In the genomic region with DNA sequence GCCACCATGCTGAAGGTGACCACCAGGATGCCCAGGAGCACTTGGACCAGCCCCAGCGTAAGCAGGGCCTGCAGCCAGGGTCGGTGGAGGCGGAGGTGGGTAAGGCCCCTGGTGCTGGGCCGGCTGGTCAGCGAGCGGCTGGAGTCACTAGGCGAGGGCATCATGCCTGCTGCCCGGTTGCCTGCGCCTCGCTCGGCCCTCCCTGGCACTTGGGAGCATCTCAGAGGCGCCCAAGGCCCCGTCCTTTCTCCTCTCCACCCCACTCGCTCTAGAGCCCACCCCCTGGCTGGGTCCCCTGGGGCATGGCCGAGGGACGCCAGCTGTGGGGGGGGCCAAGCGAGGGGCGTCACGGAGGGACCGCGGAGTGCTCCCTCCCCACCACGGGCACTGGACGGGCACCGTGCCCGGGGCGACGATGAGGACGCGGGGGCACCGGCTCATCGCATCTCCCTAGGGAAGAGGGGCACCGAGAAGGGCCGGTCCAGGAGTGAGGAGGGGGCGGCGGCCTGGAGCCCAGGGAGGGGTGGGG, we compare ENCODE assay signal across 8 cellular contexts. TPM values are rescaled to one million over a fixed set of nuclear protein-coding genes. Genes with fewer than 3 reads are reported as not detected.
DNase-seq lines count a peak whose midpoint lies in the region; ATAC-seq and TF ChIP-seq lines count a peak whose summit lies in the region.

No MANE protein-coding gene starts in this region.

- DNase-seq in GM23338 (ENCODE audit: low spot score) (no peak), adrenal gland (peak in 3 of 7 donors; percentile 45 to 63 (median 48)), COR-L47 (lab: John Stamatoyannopoulos, UW) (no peak)

- H3K9me3 ChIP-seq in adrenal gland (replicated peaks in 1 of 3) (no peaks in the 10 kb centered on the region), iPS-18c (ENCODE audit: control insufficient read depth, insufficient read depth, low read length) (peaks cover 2% of the 10 kb centered on the region)

- peaks cover 13% of the 10 kb centered on the region for H3K27me3 Mint-ChIP-seq in GM23338 (ENCODE audit: insufficient read depth, low read depth, poor library complexity)
- H3K27me3 Mint-ChIP-seq in stimulated activated memory B cell treated with anti-CD40 and anti-IgM and Interleukin-4, amounts not matched to agents 10 μg/mL and 1 μg/mL and 100 μg/mL, for 72 hours = no peaks in the 10 kb centered on the region

- no peak for TF ChIP-seq POLR2A in adrenal gland (IDR thresholded peaks at IDR 0.05)

- H3K36me3 ChIP-seq in ACC112 (ENCODE audit: insufficient read depth, low read length) (peaks cover 4% of the 10 kb centered on the region), GM23338 (ENCODE audit: insufficient read depth) (peaks cover 9% of the 10 kb centered on the region; the same call in 1 of the 2 replicates), adrenal gland (replicated peaks in 1 of 2) (peaks cover 0 to 22% of the 10 kb centered on the region in 2 donors)

- no peak for TF ChIP-seq CTCF in GM23338 (conservative IDR thresholded peaks at IDR 0.05; ENCODE audit: low read depth in 2 of 2)
- no peak for TF ChIP-seq CTCF in adrenal gland (IDR thresholded peaks at IDR 0.05)

- H3K4me3 ChIP-seq in ACC112 (ENCODE audit: low read depth, low read length) = peak overlapping the region; percentile 95
- peak overlapping the region; percentile 89 for H3K4me3 ChIP-seq in GM23338
- H3K4me3 ChIP-seq in adrenal gland = peak overlapping the region; percentile 42 to 88 (median 66)
- peak overlapping the region; percentile 78 for H3K4me3 ChIP-seq in iPS-18c (ENCODE audit: insufficient read depth, low read depth, low read length)

- intact Hi-C loops in adrenal gland (cut with DNase I) = loop anchor here (5.0 kb wide), 2 partner anchors 68 to 343 kb away; partner anchors contain the start of gene RUSC1 (in 2 of the 2)

- ATAC-seq in GM23338 (peak; percentile 9; the same call in 2 of the 3 replicates), HG03108 (IDR thresholded peaks at IDR 0.05; ENCODE audit: unreplicated experiment) (no peak), GM19035 (IDR thresholded peaks at IDR 0.05; ENCODE audit: unreplicated experiment) (no peak)
- ATAC-seq in stimulated activated memory B cell treated with anti-CD40 and anti-IgM and Interleukin-4, amounts not matched to agents 10 μg/mL and 1 μg/mL and 100 μg/mL, for 72 hours = peak; percentile 24

- H3K27ac Mint-ChIP-seq in GM23338 = no peak overlapping the region
- H3K27ac Mint-ChIP-seq in stimulated activated memory B cell treated with anti-CD40 and anti-IgM and Interleukin-4, amounts not matched to agents 10 μg/mL and 1 μg/mL and 100 μg/mL, for 72 hours = peak overlapping the region; percentile 81

- H3K79me2 ChIP-seq in ACC112 (ENCODE audit: control insufficient read depth, insufficient read depth, low read length, unreplicated experiment) = peaks cover 17% of the 10 kb centered on the region
- no peaks in the 10 kb centered on the region; the same call in 1 of the 2 replicates for H3K79me2 ChIP-seq in GM23338 (replicated peaks; ENCODE audit: insufficient read depth)

- WGBS in adrenal gland, 4 donors = 0 to 2% (median 0%) methylated on average over 18 to 35 of the region's 35 CpGs; no CpG with 5 or more reads in 1 of the 4 donors

- peak overlapping the region; percentile 83 for H3K4me3 Mint-ChIP-seq in GM23338
- peak overlapping the region; percentile 88 for H3K4me3 Mint-ChIP-seq in stimulated activated memory B cell treated with anti-CD40 and anti-IgM and Interleukin-4, amounts not matched to agents 10 μg/mL and 1 μg/mL and 100 μg/mL, for 72 hours

- H4K20me1 ChIP-seq in GM23338 (replicated peaks; ENCODE audit: insufficient read depth) = no peaks in the 10 kb centered on the region

- peaks cover 28% of the 10 kb centered on the region for H3K4me1 Mint-ChIP-seq in GM23338
- H3K4me1 Mint-ChIP-seq in stimulated activated memory B cell treated with anti-CD40 and anti-IgM and Interleukin-4, amounts not matched to agents 10 μg/mL and 1 μg/mL and 100 μg/mL, for 72 hours = peaks cover 49% of the 10 kb centered on the region

- H3K4me1 ChIP-seq in ACC112 (ENCODE audit: control insufficient read depth, insufficient read depth, low read length, unreplicated experiment) = peaks cover 26% of the 10 kb centered on the region
- H3K4me1 ChIP-seq in GM23338 (ENCODE audit: insufficient read depth) = peaks cover 16% of the 10 kb centered on the region; the same call in 1 of the 2 replicates
- peaks cover 22 to 37% of the 10 kb centered on the region in 2 donors for H3K4me1 ChIP-seq in adrenal gland (replicated peaks in 1 of 2)

- H2AFZ ChIP-seq in ACC112 (ENCODE audit: low read length, unreplicated experiment) (peak overlapping the region; percentile 84), GM23338 (peak overlapping the region; percentile 69; the same call in 1 of the 2 replicates)

- no peaks in the 10 kb centered on the region for H3K9me2 ChIP-seq in GM23338 (ENCODE audit: insufficient read depth)

- H3K4me2 ChIP-seq in GM23338 = peak overlapping the region; percentile 98

- H3K9me3 Mint-ChIP-seq in GM23338 = no peaks in the 10 kb centered on the region
- no peaks in the 10 kb centered on the region for H3K9me3 Mint-ChIP-seq in stimulated activated memory B cell treated with anti-CD40 and anti-IgM and Interleukin-4, amounts not matched to agents 10 μg/mL and 1 μg/mL and 100 μg/mL, for 72 hours

- H3K27me3 ChIP-seq in ACC112 (ENCODE audit: insufficient read depth, low read length) = no peaks in the 10 kb centered on the region
- no peaks in the 10 kb centered on the region for H3K27me3 ChIP-seq in GM23338 (ENCODE audit: insufficient read depth)
- H3K27me3 ChIP-seq in adrenal gland = no peaks in the 10 kb centered on the region

- H3K27ac ChIP-seq in ACC112 (ENCODE audit: low read depth, low read length) (peak overlapping the region; percentile 65; the same call in 1 of the 2 replicates), GM23338 (ENCODE audit: low read depth) (no peak overlapping the region), adrenal gland (peak overlapping the region; percentile 90 to 99 (median 97))

- peaks cover 17% of the 10 kb centered on the region; the same call in 1 of the 2 replicates for H3F3A ChIP-seq in GM23338 (replicated peaks; ENCODE audit: low read depth)

- H3K36me3 Mint-ChIP-seq in GM23338 (ENCODE audit: low read depth) = peaks cover 20% of the 10 kb centered on the region
- peaks cover 26% of the 10 kb centered on the region for H3K36me3 Mint-ChIP-seq in stimulated activated memory B cell treated with anti-CD40 and anti-IgM and Interleukin-4, amounts not matched to agents 10 μg/mL and 1 μg/mL and 100 μg/mL, for 72 hours

TF ChIP-seq in GM23338, 12 proteins besides CTCF, POLR2A, EP300 and RAD21 (continues in another document):
- TF ChIP-seq NANOG (IDR thresholded peaks at IDR 0.05; ENCODE audit: borderline replicate concordance) = no peak
- no peak for TF ChIP-seq EZH2 (IDR thresholded peaks at IDR 0.05; ENCODE audit: low read depth, unreplicated experiment)
- TF ChIP-seq, protein P1, sequence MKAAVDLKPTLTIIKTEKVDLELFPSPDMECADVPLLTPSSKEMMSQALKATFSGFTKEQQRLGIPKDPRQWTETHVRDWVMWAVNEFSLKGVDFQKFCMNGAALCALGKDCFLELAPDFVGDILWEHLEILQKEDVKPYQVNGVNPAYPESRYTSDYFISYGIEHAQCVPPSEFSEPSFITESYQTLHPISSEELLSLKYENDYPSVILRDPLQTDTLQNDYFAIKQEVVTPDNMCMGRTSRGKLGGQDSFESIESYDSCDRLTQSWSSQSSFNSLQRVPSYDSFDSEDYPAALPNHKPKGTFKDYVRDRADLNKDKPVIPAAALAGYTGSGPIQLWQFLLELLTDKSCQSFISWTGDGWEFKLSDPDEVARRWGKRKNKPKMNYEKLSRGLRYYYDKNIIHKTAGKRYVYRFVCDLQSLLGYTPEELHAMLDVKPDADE (IDR thresholded peaks at IDR 0.05) = no peak
- no peak for TF ChIP-seq STAT1 (IDR thresholded peaks at IDR 0.05; ENCODE audit: unreplicated experiment)

RNA-seq across cellular contexts. Expression of gene ENTREP3, which starts 0.5 kb away (rescaled TPM):
- total RNA-seq in GM23338 (2014; rRNA removed; shearing (Covaris generic)) = 34.7 and 46.3 TPM in 2 replicates
- polyA plus RNA-seq in GM23338 (2016; fragmentation: Nextera tagmentation; extraction: Ambion mirVana) = 18.6 and 19.5 TPM in 2 replicates
- 10 to 100 TPM in 7 of 8 donors, 1 to 10 TPM in 1; 9.1 to 43.0 (median 34.2) TPM for total RNA-seq in adrenal gland
- polyA plus RNA-seq in adrenal gland = 10 to 100 TPM; 10.3 to 26.9 (median 22.7) TPM

RNA-seq across cellular contexts. Expression of gene SCAMP3, which starts 7.4 kb away (rescaled TPM):
- 47.2 and 52.5 TPM in 2 replicates for total RNA-seq in GM23338 (2014; rRNA removed; shearing (Covaris generic))
- polyA plus RNA-seq in GM23338 (2016; fragmentation: Nextera tagmentation; extraction: Ambion mirVana) (38.3 and 50.5 TPM in 2 replicates), adrenal gland (100 to 1,000 TPM in 1 of 3 donors, 10 to 100 TPM in 2; 41.9 to 102 (median 78.0) TPM)
- total RNA-seq in adrenal gland = 100 to 1,000 TPM in 4 of 8 donors, 10 to 100 TPM in 4; 51.0 to 143 (median 103) TPM

RNA-seq across cellular contexts. Expression of gene CLK2, which starts 18.5 kb away (rescaled TPM):
- total RNA-seq in GM23338 (2014; rRNA removed; shearing (Covaris generic)) = 40.4 and 54.6 TPM in 2 replicates
- polyA plus RNA-seq in GM23338 (2016; fragmentation: Nextera tagmentation; extraction: Ambion mirVana) = 23.9 and 27.2 TPM in 2 replicates
- 10 to 100 TPM; 10.7 to 94.2 (median 54.9) TPM for total RNA-seq in adrenal gland
- 100 to 1,000 TPM in 2 of 3 donors, 10 to 100 TPM in 1; 47.1 to 162 (median 122) TPM for polyA plus RNA-seq in adrenal gland

RNA-seq across cellular contexts. Expression of gene HCN3, which starts 22.5 kb away (rescaled TPM):
- total RNA-seq in GM23338 (2014; rRNA removed; shearing (Covaris generic)) = 3.5 and 4.9 TPM in 2 replicates
- polyA plus RNA-seq in GM23338 (2016; fragmentation: Nextera tagmentation; extraction: Ambion mirVana) = 3.4 and 4.6 TPM in 2 replicates
- total RNA-seq in adrenal gland = 1 to 10 TPM; 1.0 to 6.5 (median 3.7) TPM
- 10 to 100 TPM in 1 of 3 donors, 1 to 10 TPM in 2; 3.1 to 14.5 (median 6.2) TPM for polyA plus RNA-seq in adrenal gland

RNA-seq across cellular contexts. Expression of gene MTX1, which starts 46.3 kb away (rescaled TPM):
- 66.7 and 77.7 TPM in 2 replicates for total RNA-seq in GM23338 (2014; rRNA removed; shearing (Covaris generic))
- polyA plus RNA-seq in GM23338 (2016; fragmentation: Nextera tagmentation; extraction: Ambion mirVana) = 106 and 109 TPM in 2 replicates
- 10 to 100 TPM; 39.2 to 83.8 (median 45.5) TPM for total RNA-seq in adrenal gland
- polyA plus RNA-seq in adrenal gland = 100 to 1,000 TPM in 1 of 3 donors, 10 to 100 TPM in 2; 26.7 to 111 (median 79.8) TPM

Comparison
In these comparisons a context has a peak if more than half of its experiments do, and no peak if none do; other contexts are left out.
1. ATAC-seq: peak in GM23338 (single experiment) and stimulated activated memory B cell treated with anti-CD40 and anti-IgM and Interleukin-4, amounts not matched to agents 10 μg/mL and 1 μg/mL and 100 μg/mL, for 72 hours (single experiment); none in HG03108 (single experiment) and GM19035 (single experiment).
2. Peak in every context shown above with its lines, with median percentiles within 50 percentile points of each other: H3K4me3 ChIP-seq.